In the genomic region with DNA sequence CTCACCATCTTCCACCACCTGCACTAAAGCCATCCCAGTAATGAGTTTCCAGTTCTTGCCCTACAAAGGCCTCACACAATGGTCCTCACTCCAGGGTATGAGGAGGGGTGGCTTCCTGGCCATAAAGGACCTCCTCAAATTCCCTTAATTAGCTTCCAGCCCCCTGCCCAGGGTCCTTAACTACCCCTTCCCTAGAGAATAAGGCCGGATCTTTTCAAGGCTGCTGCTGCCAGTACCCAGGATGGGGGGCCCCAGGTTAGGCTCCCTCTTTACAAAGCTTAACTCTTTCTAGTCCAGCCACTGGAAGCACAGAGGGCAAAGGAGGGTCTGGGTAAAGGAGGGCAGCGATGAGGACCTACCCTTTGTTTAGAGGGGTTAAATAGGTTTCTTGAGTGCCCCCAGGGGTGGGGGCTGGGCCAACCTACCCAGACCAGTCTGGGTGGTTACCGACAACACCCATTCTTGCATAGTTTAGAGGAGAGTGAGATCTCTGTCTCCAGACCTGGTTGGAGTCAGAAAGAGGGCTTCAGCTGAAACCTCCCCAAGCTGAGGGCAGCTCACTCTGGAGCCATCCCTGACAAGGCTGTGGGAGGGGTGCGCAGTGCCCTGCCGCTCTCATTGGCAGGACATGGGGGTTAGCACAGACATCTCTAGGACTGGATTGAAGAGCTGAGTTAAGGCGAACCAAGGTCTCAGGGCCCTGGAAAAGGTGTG, we compare ENCODE assay signal across 1 cellular context.
TF ChIP-seq lines count a peak whose summit lies in the region.

No MANE protein-coding gene starts in this region.

TF ChIP-seq in K562, 482 proteins besides CTCF, POLR2A, EP300 and RAD21:
- TF ChIP-seq, protein P1, sequence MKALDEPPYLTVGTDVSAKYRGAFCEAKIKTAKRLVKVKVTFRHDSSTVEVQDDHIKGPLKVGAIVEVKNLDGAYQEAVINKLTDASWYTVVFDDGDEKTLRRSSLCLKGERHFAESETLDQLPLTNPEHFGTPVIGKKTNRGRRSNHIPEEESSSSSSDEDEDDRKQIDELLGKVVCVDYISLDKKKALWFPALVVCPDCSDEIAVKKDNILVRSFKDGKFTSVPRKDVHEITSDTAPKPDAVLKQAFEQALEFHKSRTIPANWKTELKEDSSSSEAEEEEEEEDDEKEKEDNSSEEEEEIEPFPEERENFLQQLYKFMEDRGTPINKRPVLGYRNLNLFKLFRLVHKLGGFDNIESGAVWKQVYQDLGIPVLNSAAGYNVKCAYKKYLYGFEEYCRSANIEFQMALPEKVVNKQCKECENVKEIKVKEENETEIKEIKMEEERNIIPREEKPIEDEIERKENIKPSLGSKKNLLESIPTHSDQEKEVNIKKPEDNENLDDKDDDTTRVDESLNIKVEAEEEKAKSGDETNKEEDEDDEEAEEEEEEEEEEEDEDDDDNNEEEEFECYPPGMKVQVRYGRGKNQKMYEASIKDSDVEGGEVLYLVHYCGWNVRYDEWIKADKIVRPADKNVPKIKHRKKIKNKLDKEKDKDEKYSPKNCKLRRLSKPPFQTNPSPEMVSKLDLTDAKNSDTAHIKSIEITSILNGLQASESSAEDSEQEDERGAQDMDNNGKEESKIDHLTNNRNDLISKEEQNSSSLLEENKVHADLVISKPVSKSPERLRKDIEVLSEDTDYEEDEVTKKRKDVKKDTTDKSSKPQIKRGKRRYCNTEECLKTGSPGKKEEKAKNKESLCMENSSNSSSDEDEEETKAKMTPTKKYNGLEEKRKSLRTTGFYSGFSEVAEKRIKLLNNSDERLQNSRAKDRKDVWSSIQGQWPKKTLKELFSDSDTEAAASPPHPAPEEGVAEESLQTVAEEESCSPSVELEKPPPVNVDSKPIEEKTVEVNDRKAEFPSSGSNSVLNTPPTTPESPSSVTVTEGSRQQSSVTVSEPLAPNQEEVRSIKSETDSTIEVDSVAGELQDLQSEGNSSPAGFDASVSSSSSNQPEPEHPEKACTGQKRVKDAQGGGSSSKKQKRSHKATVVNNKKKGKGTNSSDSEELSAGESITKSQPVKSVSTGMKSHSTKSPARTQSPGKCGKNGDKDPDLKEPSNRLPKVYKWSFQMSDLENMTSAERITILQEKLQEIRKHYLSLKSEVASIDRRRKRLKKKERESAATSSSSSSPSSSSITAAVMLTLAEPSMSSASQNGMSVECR (CRISPR knock-in tag; IDR thresholded peaks at IDR 0.05), result 0 out of 2 replicates have a peak, but pooled peaks have one; percentile 14
- no peak for TF ChIP-seq ADNP (tag; IDR thresholded peaks at IDR 0.05)
